ENCODE assay signal across 13 cellular contexts in genomic region chr11:47466201-47466600, GRCh38. TPM values are rescaled to one million over a fixed set of nuclear protein-coding genes. Genes with fewer than 3 reads are reported as not detected.
DNase-seq lines count a peak whose midpoint lies in the region; ATAC-seq and TF ChIP-seq lines count a peak whose summit lies in the region.
"Had no signal": no experiment of that assay in that cellular context is flagged by ENCODE, and none has a peak within 500 bp of the region (broad histone marks: within the 10 kb centered on the region; RNA-seq: fewer than 3 reads in every experiment).

No MANE protein-coding gene starts in this region.

- intact Hi-C loops in heart right ventricle (cut with DNase I) = loop anchor here in 2 of 10 donors (5.0 kb wide), 1 partner anchor 86 kb away; the partner anchor contains the start of gene CELF1 (in 2 of the 2)
- intact Hi-C loops in cardiac septum (cut with DNase I) = loop anchor here (5.0 kb wide), 1 partner anchor 86 kb away; the partner anchor contains the start of gene CELF1
- intact Hi-C loops in natural killer cell (cut with micrococcal nuclease) = no loop called here

- no peaks in the 10 kb centered on the region for H3K9me3 ChIP-seq in heart right ventricle
- no peaks in the 10 kb centered on the region for H3K9me3 ChIP-seq in upper lobe of left lung
- H3K9me3 ChIP-seq: BE2C had no signal

- no peak for TF ChIP-seq EP300 in upper lobe of left lung (IDR thresholded peaks at IDR 0.05)

- no peak overlapping the region for H3K4me3 Mint-ChIP-seq in natural killer cell
- H3K4me3 Mint-ChIP-seq: naive B cell; stimulated activated naive B cell treated with anti-CD40 and anti-IgM and Interleukin-4, amounts not matched to agents 10 μg/mL and 1 μg/mL and 100 μg/mL, for 72 hours had no signal

- no peaks in the 10 kb centered on the region for H3K9me3 Mint-ChIP-seq in natural killer cell
- H3K9me3 Mint-ChIP-seq: naive B cell; stimulated activated naive B cell treated with anti-CD40 and anti-IgM and Interleukin-4, amounts not matched to agents 10 μg/mL and 1 μg/mL and 100 μg/mL, for 72 hours had no signal

- ATAC-seq in heart right ventricle (no peak), natural killer cell (no peak), upper lobe of left lung (ENCODE audit: low FRiP score in 2 of 2) (no peak), HG03571 (IDR thresholded peaks at IDR 0.05; ENCODE audit: unreplicated experiment) (no peak), HG03095 (IDR thresholded peaks at IDR 0.05; ENCODE audit: unreplicated experiment) (no peak)
- ATAC-seq: stimulated activated naive B cell treated with anti-CD40 and anti-IgM and Interleukin-4, amounts not matched to agents 10 μg/mL and 1 μg/mL and 100 μg/mL, for 72 hours had no signal

- no peaks in the 10 kb centered on the region for H3K36me3 Mint-ChIP-seq in natural killer cell

- WGBS in heart right ventricle, 2 donors = 27 to 39% methylated on average over 5 of the region's 5 CpGs
- WGBS in upper lobe of left lung, 2 donors = 43 to 52% methylated on average over 5 of the region's 5 CpGs

- H3K4me3 ChIP-seq in heart right ventricle = peak overlapping the region in 1 of 10 donors; percentile 27
- peak overlapping the region; percentile 25 for H3K4me3 ChIP-seq in coronary artery
- no peak overlapping the region for H3K4me3 ChIP-seq in upper lobe of left lung

- H3K27me3 ChIP-seq in heart right ventricle (no peaks in the 10 kb centered on the region), upper lobe of left lung (no peaks in the 10 kb centered on the region)
- H3K27me3 ChIP-seq: BE2C had no signal

- H3K4me1 ChIP-seq in heart right ventricle = peaks cover 6 to 52% (median 35%) of the 10 kb centered on the region in 9 donors
- peaks cover 10 to 14% (median 12%) of the 10 kb centered on the region in 4 donors for H3K4me1 ChIP-seq in upper lobe of left lung

- H3K4me1 Mint-ChIP-seq in natural killer cell = peaks cover 6 to 40% of the 10 kb centered on the region in 2 donors

- peaks cover 0 to 91% (median 20%) of the 10 kb centered on the region in 9 donors for H3K36me3 ChIP-seq in heart right ventricle
- peaks cover 6 to 69% (median 22%) of the 10 kb centered on the region in 4 donors for H3K36me3 ChIP-seq in upper lobe of left lung

- no peaks in the 10 kb centered on the region for H3K27me3 Mint-ChIP-seq in natural killer cell (ENCODE audit: low read depth in 2 of 2)
- H3K27me3 Mint-ChIP-seq: naive B cell; stimulated activated naive B cell treated with anti-CD40 and anti-IgM and Interleukin-4, amounts not matched to agents 10 μg/mL and 1 μg/mL and 100 μg/mL, for 72 hours had no signal

- H3K27ac ChIP-seq in heart right ventricle (peak overlapping the region in 9 of 10 donors; percentile 28 to 79 (median 62)), coronary artery (peak overlapping the region in 1 of 2 donors; percentile 33), upper lobe of left lung (peak overlapping the region in 3 of 4 donors; percentile 36 to 75 (median 65))

- no peak for TF ChIP-seq POLR2A in upper lobe of left lung (IDR thresholded peaks at IDR 0.05)

- no peak for DNase-seq in heart right ventricle
- no peak for DNase-seq in cardiac septum (ENCODE audit: low spot score)
- DNase-seq in coronary artery (ENCODE audit: low spot score) = no peak
- DNase-seq in natural killer cell = no peak
- no peak for DNase-seq in upper lobe of left lung
- DNase-seq in GDM1 (lab: John Stamatoyannopoulos, UW) = no peak
- DNase-seq: KBM-7; naive B cell; stimulated activated CD4-positive, alpha-beta T cell treated with anti-CD3 and anti-CD28 coated beads, Interleukin-15, amount 100 ng/mL, for 24 hours; stimulated activated naive B cell treated with anti-CD40 and anti-IgM and Interleukin-4, amounts not matched to agents 10 μg/mL and 1 μg/mL and 100 μg/mL, for 72 hours had no signal

- H3K27ac Mint-ChIP-seq in natural killer cell = peak overlapping the region; percentile 74 to 78

- TF ChIP-seq CTCF in heart right ventricle (IDR thresholded peaks at IDR 0.05) (no peak), coronary artery (IDR thresholded peaks at IDR 0.05) (no peak), natural killer cell (IDR thresholded peaks at IDR 0.05) (no peak), upper lobe of left lung (IDR thresholded peaks at IDR 0.05) (no peak)

RNA-seq across cellular contexts. Expression of gene RAPSN, which starts 17.3 kb away (rescaled TPM):
- total RNA-seq in heart right ventricle = 10 to 100 TPM in 1 of 10 donors, 1 to 10 TPM in 9; 2.9 to 10.2 (median 4.0) TPM
- 1 to 10 TPM in 1 of 2 donors, under 1 TPM in 1; 0.33 to 6.2 TPM for polyA plus RNA-seq in heart right ventricle
- total RNA-seq in cardiac septum = 3.7 TPM
- 1 to 10 TPM; 1.6 to 2.2 (median 1.7) TPM for total RNA-seq in natural killer cell
- 1 to 10 TPM in 2 of 6 donors, under 1 TPM in 1, not detected in 3; 0.30 to 1.1 (median 1.0) TPM for total RNA-seq in upper lobe of left lung

RNA-seq across cellular contexts. Expression of gene PSMC3, which starts 40.0 kb away (rescaled TPM):
- total RNA-seq in heart right ventricle = 100 to 1,000 TPM; 129 to 171 (median 140) TPM
- polyA plus RNA-seq in heart right ventricle = 100 to 1,000 TPM; 184 to 272 TPM
- total RNA-seq in cardiac septum = 132 TPM
- 10 to 100 TPM; 74.0 to 85.9 (median 77.7) TPM for total RNA-seq in natural killer cell
- 100 to 1,000 TPM in 3 of 6 donors, 10 to 100 TPM in 3; 70.1 to 116 (median 99.8) TPM for total RNA-seq in upper lobe of left lung

RNA-seq across cellular contexts. Expression of gene SLC39A13, which starts 57.8 kb away (rescaled TPM):
- total RNA-seq in heart right ventricle (10 to 100 TPM; 31.1 to 54.5 (median 40.8) TPM), cardiac septum (72.2 TPM), natural killer cell (10 to 100 TPM; 29.1 to 34.7 (median 32.6) TPM), upper lobe of left lung (10 to 100 TPM; 47.9 to 98.8 (median 62.8) TPM)
- polyA plus RNA-seq in heart right ventricle = 10 to 100 TPM; 62.3 to 86.4 TPM
